Comparison of ENCODE assay signal across 28 cellular contexts in the genomic region with DNA sequence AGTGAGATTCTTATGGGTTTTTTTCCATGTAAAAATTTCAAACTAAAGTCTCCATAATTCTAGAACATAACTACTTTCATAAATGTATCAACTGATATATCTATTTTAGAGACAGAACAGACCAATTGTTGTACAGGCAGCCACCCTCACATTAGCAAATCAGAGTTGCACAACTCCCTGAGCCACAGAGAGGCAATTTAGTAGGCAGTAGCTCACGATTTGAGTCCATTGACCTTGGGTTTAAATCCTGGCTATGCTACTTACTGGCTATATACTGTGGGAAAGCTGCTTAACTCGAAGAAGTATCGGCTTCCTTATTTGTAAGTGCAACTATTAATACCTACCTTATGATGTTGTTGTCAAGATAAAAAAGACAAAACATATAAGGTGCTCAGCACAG.
"Had no signal": no experiment of that assay in that cellular context is flagged by ENCODE, and none has a peak within 500 bp of the region (broad histone marks: within the 10 kb centered on the region; RNA-seq: fewer than 3 reads in every experiment).

No MANE protein-coding gene starts in this region.

- H3K4me3 Mint-ChIP-seq: dendritic cell treated with granulocyte-macrophage colony-stimulating factor and Interleukin-4, amounts not matched to agents 40 ng/mL and 50 ng/mL, for 4 days; memory B cell; natural killer cell; stimulated activated effector memory CD8-positive, alpha-beta T cell treated with anti-CD3 and anti-CD28 coated beads, Interleukin-12 subunit alpha, Interleukin-12 subunit beta, amount 100 ng/mL, for 72 hours; type B pancreatic cell had no signal

- H3K27me3 Mint-ChIP-seq: dendritic cell treated with granulocyte-macrophage colony-stimulating factor and Interleukin-4, amounts not matched to agents 40 ng/mL and 50 ng/mL, for 4 days; memory B cell; type B pancreatic cell had no signal

- H3K4me1 Mint-ChIP-seq: memory B cell; natural killer cell; stimulated activated effector memory CD8-positive, alpha-beta T cell treated with anti-CD3 and anti-CD28 coated beads, Interleukin-12 subunit alpha, Interleukin-12 subunit beta, amount 100 ng/mL, for 72 hours had no signal

- H3K4me2 ChIP-seq: hepatocyte had no signal

- H3K27me3 ChIP-seq: colonic mucosa, esophagus muscularis mucosa, foreskin keratinocyte, gastroesophageal sphincter, heart left ventricle, hepatocyte, ovary, sigmoid colon, stomach, thyroid gland had no signal

- FAIRE-seq: endothelial cell of umbilical vein, islet of Langerhans had no signal

- H3K36me3 ChIP-seq: colonic mucosa, ovary had no signal

- H3K9me3 ChIP-seq: colonic mucosa, esophagus muscularis mucosa, gastroesophageal sphincter, heart left ventricle, left ventricle myocardium inferior, lower lobe of right lung, ovary, psoas muscle, sigmoid colon, stomach, thyroid gland had no signal

- H3K4me1 ChIP-seq: colonic mucosa, esophagus muscularis mucosa, foreskin keratinocyte, gastroesophageal sphincter, heart left ventricle, left ventricle myocardium inferior, lower lobe of right lung, psoas muscle, sigmoid colon, stomach, thyroid gland had no signal

- H3K4me3 ChIP-seq: colonic mucosa, esophagus muscularis mucosa, gastroesophageal sphincter, heart left ventricle, hepatocyte, left ventricle myocardium inferior, lower lobe of right lung, ovary, psoas muscle, sigmoid colon, stomach, thyroid gland had no signal

- H3K9me3 Mint-ChIP-seq: dendritic cell treated with granulocyte-macrophage colony-stimulating factor and Interleukin-4, amounts not matched to agents 40 ng/mL and 50 ng/mL, for 4 days; memory B cell; natural killer cell; stimulated activated effector memory CD8-positive, alpha-beta T cell treated with anti-CD3 and anti-CD28 coated beads, Interleukin-12 subunit alpha, Interleukin-12 subunit beta, amount 100 ng/mL, for 72 hours; type B pancreatic cell had no signal

- H3K27ac ChIP-seq: colonic mucosa, esophagus muscularis mucosa, foreskin keratinocyte, gastroesophageal sphincter, heart left ventricle, hepatocyte, left ventricle myocardium inferior, lower lobe of right lung, ovary, psoas muscle, sigmoid colon, stomach, thyroid gland had no signal

- H3K36me3 Mint-ChIP-seq: natural killer cell had no signal

- DNase-seq: colonic mucosa; effector CD8-positive, alpha-beta T cell; foreskin keratinocyte; heart left ventricle; left cardiac atrium; left ventricle myocardium inferior; lower lobe of right lung; natural killer cell; occipital lobe; ovary; posterior cingulate gyrus; psoas muscle; right cardiac atrium; sigmoid colon; stimulated activated CD4-positive, alpha-beta T cell treated with anti-CD3 and anti-CD28 coated beads, Interleukin-2, amount 100 ng/mL, for 24 hours; stimulated activated CD4-positive, alpha-beta T cell treated with anti-CD3 and anti-CD28 coated beads, Interleukin-4, amount 100 ng/mL, for 24 hours; stimulated activated naive CD4-positive, alpha-beta T cell treated with Interleukin-2 at 50 U/mL for 16 hours; stomach; thyroid gland had no signal

- H2AFZ ChIP-seq: hepatocyte had no signal

- H3K79me2 ChIP-seq: hepatocyte had no signal

- H3K27ac Mint-ChIP-seq: dendritic cell treated with granulocyte-macrophage colony-stimulating factor and Interleukin-4, amounts not matched to agents 40 ng/mL and 50 ng/mL, for 4 days; memory B cell; natural killer cell; stimulated activated effector memory CD8-positive, alpha-beta T cell treated with anti-CD3 and anti-CD28 coated beads, Interleukin-12 subunit alpha, Interleukin-12 subunit beta, amount 100 ng/mL, for 72 hours; type B pancreatic cell had no signal
